ENCODE assay signal across 9 cellular contexts in genomic region chr2:111122631-111123421, GRCh38. TPM values are rescaled to one million over a fixed set of nuclear protein-coding genes. Genes with fewer than 3 reads are reported as not detected.
DNase-seq lines count a peak whose midpoint lies in the region; ATAC-seq, FAIRE-seq and TF ChIP-seq lines count a peak whose summit lies in the region.
"Had no signal": no experiment of that assay in that cellular context is flagged by ENCODE, and none has a peak within 500 bp of the region (broad histone marks: within the 10 kb centered on the region; RNA-seq: fewer than 3 reads in every experiment).

No MANE protein-coding gene starts in this region.

- peak overlapping the region; percentile 63 for H3K4me2 ChIP-seq in SU-DHL-6 (ENCODE audit: low read depth, low read length, poor library complexity, severe bottlenecking)

- H3K27ac ChIP-seq in SU-DHL-6 (ENCODE audit: low read depth, low read length): no peak overlapping the region
- peak overlapping the region; percentile 54 for H3K27ac ChIP-seq in brain microvascular endothelial cell

- DNase-seq in GM12864 (ENCODE audit: low read depth) (no peak), brain microvascular endothelial cell (peak; percentile 79), putamen (ENCODE audit: low spot score) (peak; percentile 69), GM19239 (ENCODE audit: insufficient read length, low spot score) (no peak)
- no peak for DNase-seq in Jurkat, Clone E6-1 (ENCODE audit: low read depth, low spot score)

- in situ Hi-C loops in brain microvascular endothelial cell (cut with HindIII; ENCODE audit: low pct_ligation_motif_present, low sequenced_read_pairs): no loop called here

- H3K36me3 ChIP-seq in SU-DHL-6 (ENCODE audit: low read length) (peaks cover 20% of the 10 kb centered on the region), brain microvascular endothelial cell (replicated peaks) (no peaks in the 10 kb centered on the region)

- H3K9me2 ChIP-seq in SU-DHL-6 (replicated peaks; ENCODE audit: insufficient read depth, low read length): no peaks in the 10 kb centered on the region

- ATAC-seq in HG02852 (IDR thresholded peaks at IDR 0.05; ENCODE audit: unreplicated experiment): no peak

- no peak overlapping the region for H2AFZ ChIP-seq in SU-DHL-6 (ENCODE audit: low read depth, low read length, severe bottlenecking)

- H3K27me3 ChIP-seq in SU-DHL-6 (ENCODE audit: low read length) (no peaks in the 10 kb centered on the region), brain microvascular endothelial cell (replicated peaks) (no peaks in the 10 kb centered on the region)

- peak overlapping the region; percentile 78 for H3K4me3 ChIP-seq in GM12864 (ENCODE audit: low read depth, low read length)
- peak overlapping the region; percentile 60 for H3K4me3 ChIP-seq in Jurkat, Clone E6-1 (ENCODE audit: low read length)
- peak overlapping the region; percentile 91 for H3K4me3 ChIP-seq in SU-DHL-6 (ENCODE audit: insufficient read depth, low read length, poor library complexity, severe bottlenecking)
- peak overlapping the region; percentile 85 for H3K4me3 ChIP-seq in brain microvascular endothelial cell (ENCODE audit: low read depth, low read length)
- peak overlapping the region; percentile 83 for H3K4me3 ChIP-seq in iPS-11a (ENCODE audit: low read depth, low read length)

- H3K9me3 ChIP-seq in SU-DHL-6 (ENCODE audit: insufficient read depth, low read length): no peaks in the 10 kb centered on the region

- H3K9ac ChIP-seq in SU-DHL-6 (ENCODE audit: low read length): peak overlapping the region; percentile 86

- no peak for FAIRE-seq in GM19239 (lab: Jason Lieb, UNC)
- FAIRE-seq: endometrium had no signal

- TF ChIP-seq CTCF in GM12864 (IDR thresholded peaks at IDR 0.05; ENCODE audit: low read depth, low read length, missing control alignments): no peak
- no peak for TF ChIP-seq CTCF in SU-DHL-6 (IDR thresholded peaks at IDR 0.05; ENCODE audit: insufficient read depth, low read length, poor library complexity, severe bottlenecking)
- TF ChIP-seq CTCF in brain microvascular endothelial cell (IDR thresholded peaks at IDR 0.05; ENCODE audit: low read depth, low read length, missing control alignments): no peak

- peaks cover 4% of the 10 kb centered on the region; the same call in 1 of the 2 replicates for H4K20me1 ChIP-seq in SU-DHL-6 (ENCODE audit: low read depth, low read length)

- no peaks in the 10 kb centered on the region for H3F3A ChIP-seq in SU-DHL-6 (ENCODE audit: insufficient read depth)

- H3K79me2 ChIP-seq in SU-DHL-6 (ENCODE audit: insufficient read depth, low read length): peaks cover 45% of the 10 kb centered on the region

RNA-seq across cellular contexts. Expression of gene BCL2L11, which starts 2.1 kb away (rescaled TPM):
- polyA plus RNA-seq in Jurkat, Clone E6-1 (2012; ENCODE audit: insufficient read depth, insufficient read length): 9.5 TPM

Comparison
In these comparisons a context has a peak if more than half of its experiments do, and no peak if none do; other contexts are left out.
1. DNase-seq: peak in brain microvascular endothelial cell (single experiment) and putamen (single experiment); none in GM12864 (single experiment), Jurkat, Clone E6-1 (single experiment) and GM19239 (single experiment).
2. Peak in every context shown above with its lines, with median percentiles within 50 percentile points of each other: H3K4me3 ChIP-seq.